Comparison of ENCODE assay signal across 8 cellular contexts in genomic region chr7:94656925-94657731, GRCh38. TPM values are rescaled to one million over a fixed set of nuclear protein-coding genes. Genes with fewer than 3 reads are reported as not detected.
A peak's percentile ranks its signal among the peaks of the same experiment; 100 is the strongest.
DNase-seq lines count a peak whose midpoint lies in the region; ATAC-seq and TF ChIP-seq lines count a peak whose summit lies in the region.

No MANE protein-coding gene starts in this region.

- POLR2A ChIA-PET in A673 (lab: Charles Lee; ENCODE audit: low non-redundant PET): interaction anchor here (0.6 kb wide), 1 partner anchor 115 kb away, joined by 5 read pairs; no protein-coding TSS in a partner anchor

- intact Hi-C loops in A673 (cut with micrococcal nuclease; ENCODE audit: unreplicated experiment): loop anchor here (2.0 to 10.0 kb wide), 4 partner anchors 145 to 818 kb away; no protein-coding TSS in a partner anchor

- TF ChIP-seq EP300 in suprapubic skin (IDR thresholded peaks at IDR 0.05): no peak

- DNase-seq in A673 (ENCODE audit: low spot score) (peak; percentile 59), SJSA1 (ENCODE audit: low read depth in 1 of 2, low spot score in 2 of 2) (peak in 1 of 2 experiments; percentile 47), cerebellar cortex (ENCODE audit: low spot score) (peak; percentile 59), medulla oblongata (ENCODE audit: extremely low spot score) (peak; percentile 39), suprapubic skin (ENCODE audit: low spot score in 2 of 2) (no peak)

- CTCF ChIA-PET in A673 (lab: Charles Lee): interaction anchor here (0.6 to 2.6 kb wide), 7 partner anchors 37 to 590 kb away, joined by 4 to 9 read pairs (median 6); no protein-coding TSS in a partner anchor

- peak overlapping the region; percentile 64 for H3K27ac ChIP-seq in A673 (ENCODE audit: low read depth, low read length, poor library complexity, severe bottlenecking)
- H3K27ac ChIP-seq in SJSA1: no peak overlapping the region
- H3K27ac ChIP-seq in suprapubic skin: no peak overlapping the region

- H3K36me3 ChIP-seq in A673 (ENCODE audit: insufficient read depth, low read length, poor library complexity, severe bottlenecking) (no peaks in the 10 kb centered on the region), SJSA1 (0 out of 2 replicates have a peak, but pooled peaks cover 2% of the 10 kb centered on the region), suprapubic skin (no peaks in the 10 kb centered on the region)

- peak overlapping the region; percentile 63 for H3K4me3 ChIP-seq in A673 (ENCODE audit: low read depth, low read length, poor library complexity, severe bottlenecking)
- peak overlapping the region; percentile 92 for H3K4me3 ChIP-seq in SJSA1
- peak overlapping the region; percentile 55 for H3K4me3 ChIP-seq in suprapubic skin

- no TSS peak for BruUV-seq in A673 (replicated peaks; lab: Mats Ljungman, UMichigan)

- no peak for TF ChIP-seq CTCF in A673 (conservative IDR thresholded peaks at IDR 0.05; ENCODE audit: low read depth, low read length)
- no peak for TF ChIP-seq CTCF in suprapubic skin (IDR thresholded peaks at IDR 0.05)

- no peak for ATAC-seq in GM18505 (IDR thresholded peaks at IDR 0.05; ENCODE audit: unreplicated experiment)
- ATAC-seq in HG03025 (IDR thresholded peaks at IDR 0.05; ENCODE audit: low FRiP score, unreplicated experiment): no peak
- ATAC-seq in HG03439 (IDR thresholded peaks at IDR 0.05; ENCODE audit: unreplicated experiment): no peak

- TF ChIP-seq POLR2A in GM18505 (IDR thresholded peaks at IDR 0.05; ENCODE audit: borderline replicate concordance, extremely low read depth, insufficient read depth, insufficient read length) (peak; percentile 14), suprapubic skin (IDR thresholded peaks at IDR 0.05) (no peak)

- WGBS in suprapubic skin: 66% methylated on average over 36 of the region's 36 CpGs

- H3K4me1 ChIP-seq in A673 (ENCODE audit: insufficient read depth, low read length, poor library complexity, severe bottlenecking) (peaks cover 22% of the 10 kb centered on the region), SJSA1 (replicated peaks) (peaks cover 9% of the 10 kb centered on the region; the same call in 1 of the 2 replicates), suprapubic skin (peaks cover 30% of the 10 kb centered on the region)

- H3K9me3 ChIP-seq in A673 (ENCODE audit: low read depth, low read length, poor library complexity, severe bottlenecking) (no peaks in the 10 kb centered on the region), SJSA1 (replicated peaks) (no peaks in the 10 kb centered on the region), suprapubic skin (no peaks in the 10 kb centered on the region)

- H3K27me3 ChIP-seq in A673 (replicated peaks; ENCODE audit: insufficient read depth, low read depth, low read length, poor library complexity) (no peaks in the 10 kb centered on the region), SJSA1 (replicated peaks) (no peaks in the 10 kb centered on the region), suprapubic skin (peaks cover 39% of the 10 kb centered on the region)

RNA-seq across cellular contexts. Expression of gene SGCE, which starts 1.2 kb away (rescaled TPM):
- total RNA-seq in A673 (2021): 49.2 and 52.9 TPM in 2 replicates
- total RNA-seq in SJSA1 (2014; rRNA removed; shearing (Covaris generic)): 117 and 123 TPM in 2 replicates
- 10 to 100 TPM in 2 of 4 donors, 1 to 10 TPM in 2; 6.3 to 20.0 (median 13.2) TPM for total RNA-seq in suprapubic skin

Comparison
In these comparisons a context has a peak if more than half of its experiments do, and no peak if none do; other contexts are left out.
1. DNase-seq: peak in A673 (single experiment), cerebellar cortex (single experiment) and medulla oblongata (single experiment); none in suprapubic skin (0 of 2).
2. Peak in every context shown above with its lines, with median percentiles within 50 percentile points of each other: H3K4me3 ChIP-seq.